In genomic region chr1:180218806-180219765, GRCh38 we compare ENCODE assay signal across 27 cellular contexts. TPM values are rescaled to one million over a fixed set of nuclear protein-coding genes. Genes with fewer than 3 reads are reported as not detected.
"Had no signal": no experiment of that assay in that cellular context is flagged by ENCODE, and none has a peak within 500 bp of the region (broad histone marks: within the 10 kb centered on the region; RNA-seq: fewer than 3 reads in every experiment).

No MANE protein-coding gene starts in this region.

- H3K27ac ChIP-seq: ascending aorta, body of pancreas, SJSA1, VCaP had no signal

- H3K9me3 ChIP-seq: ascending aorta, body of pancreas, SJSA1 had no signal

- H3K36me3 ChIP-seq: ascending aorta, SJSA1 had no signal

- H3K4me3 ChIP-seq: ascending aorta, body of pancreas, SJSA1 had no signal

- H3K27me3 ChIP-seq: ascending aorta, body of pancreas, SJSA1 had no signal

- H3K27ac Mint-ChIP-seq: activated CD4-positive, alpha-beta memory T cell treated with anti-CD3 and anti-CD28 coated beads, Interleukin-2, amount 10 ng/mL, durations not matched to agents 7 days and 5 days; activated CD4-positive, alpha-beta T cell treated with anti-CD3 and anti-CD28 coated beads, Interleukin-2, amount 10 ng/mL, durations not matched to agents 7 days and 5 days; activated naive CD4-positive, alpha-beta T cell treated with anti-CD3 and anti-CD28 coated beads, Interleukin-2, amount 50 U/mL, for 72 hours; activated naive CD8-positive, alpha-beta T cell treated with anti-CD3 and anti-CD28 coated beads, Interleukin-2, amount 50 U/mL, for 24 hours; T-helper 1 cell treated with Interleukin-12 subunit alpha and Interleukin-12 subunit beta and Interleukin-4 antibody, amounts not matched to agents 30 μg/mL and 1 μg/mL, for 36 hours had no signal

- H3K9me3 Mint-ChIP-seq: activated CD4-positive, alpha-beta memory T cell treated with anti-CD3 and anti-CD28 coated beads, Interleukin-2, amount 10 ng/mL, durations not matched to agents 7 days and 5 days; activated CD4-positive, alpha-beta T cell treated with anti-CD3 and anti-CD28 coated beads, Interleukin-2, amount 10 ng/mL, durations not matched to agents 7 days and 5 days; activated naive CD4-positive, alpha-beta T cell treated with anti-CD3 and anti-CD28 coated beads, Interleukin-2, amount 50 U/mL, for 72 hours; activated naive CD8-positive, alpha-beta T cell treated with anti-CD3 and anti-CD28 coated beads, Interleukin-2, amount 50 U/mL, for 24 hours; T-helper 1 cell treated with Interleukin-12 subunit alpha and Interleukin-12 subunit beta and Interleukin-4 antibody, amounts not matched to agents 30 μg/mL and 1 μg/mL, for 36 hours had no signal

- H3K36me3 Mint-ChIP-seq: activated naive CD4-positive, alpha-beta T cell treated with anti-CD3 and anti-CD28 coated beads, Interleukin-2, amount 50 U/mL, for 72 hours had no signal

- H3K4me3 Mint-ChIP-seq: activated CD4-positive, alpha-beta memory T cell treated with anti-CD3 and anti-CD28 coated beads, Interleukin-2, amount 10 ng/mL, durations not matched to agents 7 days and 5 days; activated CD4-positive, alpha-beta T cell treated with anti-CD3 and anti-CD28 coated beads, Interleukin-2, amount 10 ng/mL, durations not matched to agents 7 days and 5 days; activated naive CD8-positive, alpha-beta T cell treated with anti-CD3 and anti-CD28 coated beads, Interleukin-2, amount 50 U/mL, for 24 hours; T-helper 1 cell treated with Interleukin-12 subunit alpha and Interleukin-12 subunit beta and Interleukin-4 antibody, amounts not matched to agents 30 μg/mL and 1 μg/mL, for 36 hours had no signal

- DNase-seq: activated CD4-positive, alpha-beta memory T cell treated with anti-CD3 and anti-CD28 coated beads, Interleukin-2, amount 10 ng/mL, durations not matched to agents 7 days and 5 days; activated CD4-positive, alpha-beta T cell treated with anti-CD3 and anti-CD28 coated beads, Interleukin-2, amount 10 ng/mL, durations not matched to agents 7 days and 5 days; activated CD4-positive, CD25-positive, alpha-beta regulatory T cell; activated naive CD4-positive, alpha-beta T cell treated with Interleukin-2 at 50 U/mL for 16 hours; activated naive CD8-positive, alpha-beta T cell treated with anti-CD3 and anti-CD28 coated beads, Interleukin-2, amount 50 U/mL, for 24 hours; activated T-cell treated with anti-CD3 and anti-CD28 coated beads for 4 hours; amniotic stem cell; body of pancreas; central memory CD4-positive, alpha-beta T cell; Kasumi-1; KBM-7; NCI-H146; NCI-H187 treated with DMSO at 0.1 percent for 48 hours; NCI-H2171; NCI-H2227 treated with DMSO at 0.1 percent for 48 hours; NCI-H446 treated with DMSO at 0.1 percent for 48 hours; NCI-H524 treated with DMSO at 0.1 percent for 48 hours; NCI-H748 treated with DMSO at 0.1 percent for 48 hours; OCI-M1; SHP77; T-helper 9 cell had no signal

- ATAC-seq: activated naive CD4-positive, alpha-beta T cell treated with anti-CD3 and anti-CD28 coated beads, Interleukin-2, amount 50 U/mL, for 72 hours; activated naive CD8-positive, alpha-beta T cell treated with anti-CD3 and anti-CD28 coated beads, Interleukin-2, amount 50 U/mL, for 24 hours; body of pancreas had no signal

- H3K4me1 ChIP-seq: ascending aorta, body of pancreas, SJSA1 had no signal

RNA-seq across cellular contexts. Expression of gene LHX4, which starts 11.0 kb away (rescaled TPM):
- total RNA-seq: activated CD4-positive, alpha-beta memory T cell treated with anti-CD3 and anti-CD28 coated beads, Interleukin-2, amount 10 ng/mL, durations not matched to agents 7 days and 5 days; activated CD4-positive, alpha-beta T cell treated with anti-CD3 and anti-CD28 coated beads, Interleukin-2, amount 10 ng/mL, durations not matched to agents 7 days and 5 days; activated CD8-positive, alpha-beta memory T cell treated with anti-CD3 and anti-CD28 coated beads for 36 hours; activated naive CD4-positive, alpha-beta T cell treated with anti-CD3 and anti-CD28 coated beads, Interleukin-2, amount 50 U/mL, for 72 hours; ascending aorta; body of pancreas had no signal
